Comparison of ENCODE assay signal across 8 cellular contexts in the genomic region with DNA sequence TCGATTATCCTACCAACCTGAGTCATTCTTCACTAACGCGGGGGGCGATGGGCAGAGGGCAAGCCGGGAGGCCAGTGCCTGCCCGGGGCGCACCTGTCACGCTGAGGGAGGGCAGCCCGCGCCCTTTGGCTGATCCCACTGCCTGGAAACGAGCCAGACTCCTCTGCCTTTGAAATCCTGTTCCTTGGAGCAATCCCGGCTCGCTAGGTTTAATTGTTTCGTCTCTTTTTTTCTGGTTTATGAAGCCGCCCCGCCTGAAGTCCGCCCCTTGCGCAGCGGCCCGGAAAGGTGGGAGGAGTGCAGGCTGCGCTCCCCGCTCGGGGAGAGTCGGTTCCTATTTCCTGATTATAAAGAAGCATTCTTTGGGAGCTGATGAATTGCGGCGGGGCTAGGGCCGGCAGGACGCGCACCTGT.
DNase-seq lines count a peak whose midpoint lies in the region; ATAC-seq and TF ChIP-seq lines count a peak whose summit lies in the region.

No MANE protein-coding gene starts in this region.

- H3K36me3 ChIP-seq in thoracic aorta, result no peaks in the 10 kb centered on the region

- no peak overlapping the region for H3K27ac ChIP-seq in thoracic aorta

- no peaks in the 10 kb centered on the region for H3K36me3 Mint-ChIP-seq in activated naive CD8-positive, alpha-beta T cell

- peaks cover 3 to 8% of the 10 kb centered on the region in 2 donors for H3K4me1 ChIP-seq in thoracic aorta (ENCODE audit: control insufficient read depth in 1 of 2, low read depth in 2 of 2)

- peak overlapping the region; percentile 90 for H3K27ac Mint-ChIP-seq in activated naive CD8-positive, alpha-beta T cell

- TF ChIP-seq CTCF in thoracic aorta (IDR thresholded peaks at IDR 0.05), result no peak

- H3K27me3 Mint-ChIP-seq in activated naive CD8-positive, alpha-beta T cell, result no peaks in the 10 kb centered on the region

- H3K9me3 ChIP-seq in thoracic aorta, result no peaks in the 10 kb centered on the region

- no peaks in the 10 kb centered on the region for H3K27me3 ChIP-seq in thoracic aorta (replicated peaks; ENCODE audit: insufficient read depth)

- peak overlapping the region; percentile 86 for H3K4me3 Mint-ChIP-seq in activated naive CD8-positive, alpha-beta T cell

- peak overlapping the region; percentile 64 for H3K4me3 ChIP-seq in thoracic aorta

- ATAC-seq in GM18909 (IDR thresholded peaks at IDR 0.05; ENCODE audit: poor library complexity, unreplicated experiment) (peak; percentile 18), left colon (peak; percentile 79), thoracic aorta (ENCODE audit: insufficient number of reproducible peaks, low FRiP score, low read depth) (no peak), HG03460 (IDR thresholded peaks at IDR 0.05; ENCODE audit: unreplicated experiment) (no peak)

- H3K4me1 Mint-ChIP-seq in activated naive CD8-positive, alpha-beta T cell (ENCODE audit: low read depth), result peaks cover 23% of the 10 kb centered on the region

- DNase-seq in 8988T (peak; percentile 46), NCI-H2171 treated with DMSO at 0.1 percent for 48 hours (lab: John Stamatoyannopoulos, UW) (peak; percentile 91), left colon (peak in 1 of 2 donors; percentile 44), thoracic aorta (ENCODE audit: low spot score) (no peak), midbrain (lab: John Stamatoyannopoulos, UW) (no peak)

- H3K9me3 Mint-ChIP-seq in activated naive CD8-positive, alpha-beta T cell (ENCODE audit: low read depth), result no peaks in the 10 kb centered on the region

- intact Hi-C loops in left colon (cut with DNase I, micrococcal nuclease), result no loop called here

Comparison
In these comparisons a context has a peak if more than half of its experiments do, and no peak if none do; other contexts are left out.
1. DNase-seq: peak in 8988T (single experiment) and NCI-H2171 treated with DMSO at 0.1 percent for 48 hours (single experiment); none in thoracic aorta (single experiment) and midbrain (single experiment).
2. ATAC-seq: peak in GM18909 (single experiment) and left colon (single experiment); none in thoracic aorta (single experiment) and HG03460 (single experiment).